1 cellular context compared by ENCODE assay signal in genomic region chr9:22169732-22170131, GRCh38.
TF ChIP-seq lines count a peak whose summit lies in the region.

No MANE protein-coding gene starts in this region.

TF ChIP-seq in IMR-90, 13 proteins besides CTCF, POLR2A, EP300 and RAD21 (continued from another document):
- no peak for TF ChIP-seq ELK1 (IDR thresholded peaks at IDR 0.05; ENCODE audit: borderline replicate concordance, low read depth, low read length)
- no peak for TF ChIP-seq SMC3 (IDR thresholded peaks at IDR 0.05; ENCODE audit: low read depth, low read length)
TF ChIP-seq in IMR-90: peak in this region for 0.
